In genomic region chr17:16199093-16199492, GRCh38 we compare ENCODE assay signal across 11 cellular contexts. TPM values are rescaled to one million over a fixed set of nuclear protein-coding genes. Genes with fewer than 3 reads are reported as not detected.
DNase-seq lines count a peak whose midpoint lies in the region; ATAC-seq and TF ChIP-seq lines count a peak whose summit lies in the region.
"Had no signal": no experiment of that assay in that cellular context is flagged by ENCODE, and none has a peak within 500 bp of the region (broad histone marks: within the 10 kb centered on the region; RNA-seq: fewer than 3 reads in every experiment).

No MANE protein-coding gene starts in this region.

- H3T11ph ChIP-seq in H9 (ENCODE audit: low read length) = no peak overlapping the region

- H3K36me3 ChIP-seq in osteoblast (ENCODE audit: insufficient read depth, low read length) = peaks cover 9% of the 10 kb centered on the region
- no peaks in the 10 kb centered on the region for H3K36me3 ChIP-seq in prostate gland
- H3K36me3 ChIP-seq: WERI-Rb-1 had no signal

- H3K27ac Mint-ChIP-seq in H9 = peak overlapping the region; percentile 9 to 93 (median 15); a peak in 6 of 7 replicates
- peak overlapping the region; percentile 6 to 76 for H3K27ac Mint-ChIP-seq in effector memory CD8-positive, alpha-beta T cell

- H3K56ac ChIP-seq in H9 (ENCODE audit: insufficient read length, low read depth, low read length) = no peak overlapping the region

- H3K4me3 ChIP-seq in osteoblast (ENCODE audit: insufficient read depth, low read length) (no peak overlapping the region), prostate gland (no peak overlapping the region)
- H3K4me3 ChIP-seq: lung had no signal

- peaks cover 0 to 3% of the 10 kb centered on the region in 2 experiments; a peak in 1 of 5 replicates for H3K9me3 Mint-ChIP-seq in H9
- no peaks in the 10 kb centered on the region for H3K9me3 Mint-ChIP-seq in effector memory CD8-positive, alpha-beta T cell

- TF ChIP-seq CTCF in H9 (conservative IDR thresholded peaks at IDR 0.05) = no peak
- no peak for TF ChIP-seq CTCF in osteoblast (IDR thresholded peaks at IDR 0.05; ENCODE audit: extremely low read depth, low read depth, low read length)
- TF ChIP-seq CTCF in prostate gland (IDR thresholded peaks at IDR 0.05) = no peak

- TF ChIP-seq POLR2A in prostate gland (IDR thresholded peaks at IDR 0.05) = no peak

- no peak overlapping the region for H2AFZ ChIP-seq in H9 (ENCODE audit: low read length)
- no peak overlapping the region for H2AFZ ChIP-seq in osteoblast (ENCODE audit: low read length)

- H3K9me3 ChIP-seq in H9 (ENCODE audit: control insufficient read depth, low read depth, low read length) = no peaks in the 10 kb centered on the region
- no peaks in the 10 kb centered on the region for H3K9me3 ChIP-seq in osteoblast (ENCODE audit: low read depth, low read length)
- H3K9me3 ChIP-seq in prostate gland = no peaks in the 10 kb centered on the region

- no peak overlapping the region for H2BK12ac ChIP-seq in H9 (ENCODE audit: insufficient read length, low read depth, low read length)

- H3K4me2 ChIP-seq in H9 (ENCODE audit: insufficient read depth, insufficient read length, low read length) (peak overlapping the region; percentile 39), osteoblast (ENCODE audit: insufficient read depth, low read length) (peak overlapping the region; percentile 44)

- DNase-seq in H9 (no peak), NOMO-1 treated with dmso at 0.1 percent for 144 hours (lab: John Stamatoyannopoulos, UW; ENCODE audit: unreplicated experiment) (peak; percentile 2), osteoblast (ENCODE audit: insufficient read length, low spot score, missing footprints) (no peak), prostate gland (ENCODE audit: low spot score) (no peak), NCI-H1694 treated with DMSO at 0.1 percent for 48 hours (lab: John Stamatoyannopoulos, UW) (no peak)
- no peak for DNase-seq in effector memory CD8-positive, alpha-beta T cell
- DNase-seq: NCI-H187 treated with DMSO at 0.1 percent for 48 hours, WERI-Rb-1 had no signal

- peaks cover 33 to 43% of the 10 kb centered on the region in 2 experiments for H3K4me1 Mint-ChIP-seq in H9
- peaks cover 24 to 55% of the 10 kb centered on the region in 2 donors for H3K4me1 Mint-ChIP-seq in effector memory CD8-positive, alpha-beta T cell (ENCODE audit: low read depth in 2 of 2)

- no peaks in the 10 kb centered on the region for H3K23me2 ChIP-seq in H9 (ENCODE audit: insufficient read length, low read depth, low read length, poor library complexity, severe bottlenecking)

- no peak overlapping the region for H4K91ac ChIP-seq in H9 (ENCODE audit: insufficient read length, low read depth, low read length)

- no peak overlapping the region for H3K18ac ChIP-seq in H9 (ENCODE audit: insufficient read length, low read depth, low read length)

- intact Hi-C loops in prostate gland (cut with DNase I) = no loop called here

- peaks cover 4% of the 10 kb centered on the region for H3K79me1 ChIP-seq in H9 (ENCODE audit: insufficient read depth, low read depth, low read length, poor library complexity, severe bottlenecking)

- no peak overlapping the region for H3K4ac ChIP-seq in H9 (ENCODE audit: low read depth, low read length)

- no peak overlapping the region for H2BK5ac ChIP-seq in H9 (ENCODE audit: insufficient read length, low read length)

- H2AK5ac ChIP-seq in H9 (ENCODE audit: insufficient read length, low read length) = no peak overlapping the region

- no peak overlapping the region for H3K14ac ChIP-seq in H9 (ENCODE audit: insufficient read depth, low read length)

- H4K20me1 ChIP-seq in H9 (ENCODE audit: control insufficient read depth, insufficient read depth, insufficient read length) = no peaks in the 10 kb centered on the region
- H4K20me1 ChIP-seq in osteoblast (ENCODE audit: insufficient read depth, low read length) = peaks cover 12% of the 10 kb centered on the region

- H3K4me3 Mint-ChIP-seq in H9 = peak overlapping the region; percentile 6 to 72; a peak in 4 of 5 replicates
- H3K4me3 Mint-ChIP-seq in effector memory CD8-positive, alpha-beta T cell = peak overlapping the region in 1 of 2 donors; percentile 39

- no peak overlapping the region for H3K23ac ChIP-seq in H9 (ENCODE audit: insufficient read length, low read depth, low read length)

- no peaks in the 10 kb centered on the region for H3K27me3 ChIP-seq in H9 (ENCODE audit: insufficient read depth, low read length)
- H3K27me3 ChIP-seq in osteoblast (ENCODE audit: insufficient read depth, low read length) = no peaks in the 10 kb centered on the region
- no peaks in the 10 kb centered on the region for H3K27me3 ChIP-seq in prostate gland (replicated peaks; ENCODE audit: insufficient read depth)

- H3K4me1 ChIP-seq in H9 (ENCODE audit: insufficient read depth, low read length) (no peaks in the 10 kb centered on the region; the same call in 1 of the 2 replicates), osteoblast (ENCODE audit: insufficient read depth, low read length) (peaks cover 7% of the 10 kb centered on the region), prostate gland (replicated peaks) (peaks cover 7% of the 10 kb centered on the region)

- no CpG with 5 or more reads among the region's 6 CpGs for WGBS in H9 (ENCODE audit: extremely low coverage, insufficient read length, low lambda C conversion rate)
- WGBS in prostate gland = 32% methylated on average over 6 of the region's 6 CpGs

- H3K27me3 Mint-ChIP-seq in H9 (ENCODE audit: low read depth) = no peaks in the 10 kb centered on the region
- no peaks in the 10 kb centered on the region for H3K27me3 Mint-ChIP-seq in effector memory CD8-positive, alpha-beta T cell

- no peak for ATAC-seq in effector memory CD8-positive, alpha-beta T cell (replicated peaks)
- ATAC-seq in HG02885 (IDR thresholded peaks at IDR 0.05; ENCODE audit: poor library complexity, unreplicated experiment) = no peak
- ATAC-seq in HG03378 (IDR thresholded peaks at IDR 0.05; ENCODE audit: unreplicated experiment) = no peak

- H4K8ac ChIP-seq in H9 (replicated peaks; ENCODE audit: insufficient read length, low read depth, low read length) = no peak overlapping the region

- H3K27ac ChIP-seq in H9 (ENCODE audit: insufficient read length, low read depth, low read length) (no peak overlapping the region), osteoblast (ENCODE audit: low read depth, low read length) (no peak overlapping the region), prostate gland (no peak overlapping the region)
- H3K27ac ChIP-seq: WERI-Rb-1 had no signal

- no peak overlapping the region for H2BK120ac ChIP-seq in H9 (ENCODE audit: low read depth, low read length, poor library complexity, severe bottlenecking)

- no peak overlapping the region for H3K9ac ChIP-seq in H9 (ENCODE audit: extremely low read depth, insufficient read length, low read length)

- H3K36me3 Mint-ChIP-seq in H9 (ENCODE audit: insufficient read depth in 1 of 3, low read depth in 3 of 3) = peaks cover 13 to 22% (median 17%) of the 10 kb centered on the region in 3 experiments; a peak in 6 of 7 replicates
- H3K36me3 Mint-ChIP-seq in effector memory CD8-positive, alpha-beta T cell (ENCODE audit: insufficient read depth) = peaks cover 28% of the 10 kb centered on the region

- peaks cover 17% of the 10 kb centered on the region; the same call in 1 of the 2 replicates for H3K79me2 ChIP-seq in H9 (ENCODE audit: insufficient read depth, low read length)
- H3K79me2 ChIP-seq in osteoblast (ENCODE audit: insufficient read depth, low read length) = peaks cover 89% of the 10 kb centered on the region

- no peak overlapping the region for H4K5ac ChIP-seq in H9 (ENCODE audit: insufficient read length, low read depth, low read length)

- no peak overlapping the region for H2BK15ac ChIP-seq in H9 (ENCODE audit: low read depth, low read length)

- no peak overlapping the region for H2BK20ac ChIP-seq in H9 (ENCODE audit: low read depth, low read length, poor library complexity, severe bottlenecking)

RNA-seq across cellular contexts. Expression of gene NCOR1, which starts 16.2 kb away (rescaled TPM):
- total RNA-seq in H9 (2021) = 112 and 119 TPM in 2 replicates
- 70.7 and 86.9 TPM in 2 replicates for total RNA-seq in osteoblast
- 100 to 1,000 TPM; 123 to 209 TPM for total RNA-seq in prostate gland

RNA-seq across cellular contexts. Expression of gene PIGL, which starts 17.9 kb away (rescaled TPM):
- 21.6 and 24.3 TPM in 2 replicates for total RNA-seq in H9 (2021)
- total RNA-seq in osteoblast = 21.8 and 23.5 TPM in 2 replicates
- 10 to 100 TPM; 22.5 to 74.0 TPM for total RNA-seq in prostate gland
